18 cellular contexts compared by ENCODE assay signal in genomic region chr15:66241886-66242285, GRCh38. TPM values are rescaled to one million over a fixed set of nuclear protein-coding genes. Genes with fewer than 3 reads are reported as not detected.
DNase-seq lines count a peak whose midpoint lies in the region; ATAC-seq, FAIRE-seq and TF ChIP-seq lines count a peak whose summit lies in the region.
"Had no signal": no experiment of that assay in that cellular context is flagged by ENCODE, and none has a peak within 500 bp of the region (broad histone marks: within the 10 kb centered on the region; RNA-seq: fewer than 3 reads in every experiment).

No MANE protein-coding gene starts in this region.

- H3K9me3 ChIP-seq in A549 (no peaks in the 10 kb centered on the region), HEK293 (ENCODE audit: control insufficient read depth, insufficient read depth, low read depth, low read length) (no peaks in the 10 kb centered on the region), H1 (ENCODE audit: insufficient read depth in 2 of 2, low read depth in 1 of 2, low read length in 1 of 2) (no peaks in the 10 kb centered on the region)
- H3K9me3 ChIP-seq: BLaER1 treated with 17β-estradiol and CSF1 and Interleukin-3, amounts not matched to agents 10 nM and 100 nM had no signal

- peak; percentile 18 for FAIRE-seq in A549 (lab: Jason Lieb, UNC)
- no peak for FAIRE-seq in H1 (lab: Jason Lieb, UNC)
- FAIRE-seq: GM12878 had no signal

- 33% methylated on average over 2 of the region's 2 CpGs for WGBS in A549 (ENCODE audit: missing lambda C conversion rate)
- WGBS in H1 (ENCODE audit: extremely low coverage in 1 of 2, insufficient coverage in 1 of 2, insufficient read length in 1 of 2, insufficient replicate concordance in 2 of 2, low coverage in 1 of 2, low lambda C conversion rate in 2 of 2, missing lambda C conversion rate in 1 of 2), 2 experiments, result 82% methylated on average over 2 of the region's 2 CpGs; no CpG with 5 or more reads in 1 of the 2 experiments
- WGBS in mesendoderm (ENCODE audit: extremely low coverage, insufficient coverage, low lambda C conversion rate), result no CpG with 5 or more reads among the region's 2 CpGs

- no peak overlapping the region for H3K27ac ChIP-seq in A549
- no peak overlapping the region for H3K27ac ChIP-seq in HEK293 (ENCODE audit: extremely low read depth, low read depth, low read length)
- H3K27ac ChIP-seq in H1 (ENCODE audit: low read depth, low read length), result no peak overlapping the region
- H3K27ac ChIP-seq in mesendoderm (ENCODE audit: low read depth, low read length), result no peak overlapping the region
- H3K27ac ChIP-seq: BLaER1 treated with 17β-estradiol and CSF1 and Interleukin-3, amounts not matched to agents 10 nM and 100 nM; HL-60 had no signal

- H3K27me3 ChIP-seq in H1 (replicated peaks in 1 of 4; ENCODE audit: control insufficient read depth in 3 of 4, extremely low read depth in 1 of 4, insufficient read depth in 3 of 4, low read length in 3 of 4) (peaks cover 0 to 2% (median 0%) of the 10 kb centered on the region in 4 experiments; a peak in 2 of 7 replicates), mesendoderm (ENCODE audit: insufficient read depth, low read length, poor library complexity) (no peaks in the 10 kb centered on the region)
- H3K27me3 ChIP-seq: BLaER1 treated with 17β-estradiol and CSF1 and Interleukin-3, amounts not matched to agents 10 nM and 100 nM had no signal

- no peak overlapping the region for H3K9ac ChIP-seq in H1 (replicated peaks in 1 of 4; ENCODE audit: extremely low read depth in 1 of 4, low read depth in 3 of 4, low read length in 3 of 4)
- H3K9ac ChIP-seq in mesendoderm (ENCODE audit: low read length), result no peak overlapping the region
- H3K9ac ChIP-seq: BLaER1 treated with 17β-estradiol and CSF1 and Interleukin-3, amounts not matched to agents 10 nM and 100 nM had no signal

- H3K4me1 ChIP-seq in A549 (no peaks in the 10 kb centered on the region), HEK293 (ENCODE audit: control insufficient read depth, insufficient read depth, low read length) (no peaks in the 10 kb centered on the region), H1 (replicated peaks in 1 of 4; ENCODE audit: control insufficient read depth in 3 of 4, insufficient read depth in 4 of 4, low read length in 3 of 4) (peaks cover 0 to 3% (median under 1%) of the 10 kb centered on the region in 4 experiments; a peak in 3 of 7 replicates), mesendoderm (ENCODE audit: control insufficient read depth, low read depth, low read length) (peaks cover 10% of the 10 kb centered on the region)
- H3K4me1 ChIP-seq: BLaER1 treated with 17β-estradiol and CSF1 and Interleukin-3, amounts not matched to agents 10 nM and 100 nM had no signal

- no peak for ATAC-seq in A549
- no peak for ATAC-seq in HG02981 (IDR thresholded peaks at IDR 0.05; ENCODE audit: unreplicated experiment)
- ATAC-seq: CD8-positive, alpha-beta T cell; HCT116 had no signal

- TF ChIP-seq EP300 in A549 (IDR thresholded peaks at IDR 0.05) (no peak), H1 (IDR thresholded peaks at IDR 0.05; ENCODE audit: borderline replicate concordance in 1 of 2, low read depth in 2 of 2, low read length in 2 of 2) (no peak)

- DNase-seq in A549 (ENCODE audit: low read depth in 1 of 2, low spot score in 1 of 2) (no peak), H1 (ENCODE audit: low read depth in 1 of 2, low spot score in 2 of 2) (no peak), mesendoderm (no peak), UCSD-AML1 (lab: John Stamatoyannopoulos, UW; ENCODE audit: unreplicated experiment) (no peak)
- no peak for DNase-seq in activated CD8-positive, alpha-beta memory T cell treated with anti-CD3 and anti-CD28 coated beads for 24 hours
- DNase-seq: 8988T; Calu3; CD8-positive, alpha-beta T cell; DMS79 treated with DMSO at 0.1 percent for 48 hours; EL; IMR-90; KBM-7 had no signal

- CTCF ChIA-PET in A549 (lab: Yijun Ruan, JAX), result interaction anchor here (1.1 kb wide), 1 partner anchor 46 kb away, joined by 3 read pairs; no protein-coding TSS in a partner anchor
- CTCF ChIA-PET in HEK293 (lab: Yijun Ruan, JAX), result no interaction called here
- CTCF ChIA-PET in H1 (lab: Charles Lee; ENCODE audit: partially characterized antibody), result interaction anchor here (2.8 to 3.0 kb wide), 2 partner anchors 10 to 46 kb away, joined by 11 to 12 read pairs; no protein-coding TSS in a partner anchor

- H3K4me3 ChIP-seq in A549, result no peak overlapping the region
- no peak overlapping the region for H3K4me3 ChIP-seq in HEK293 (ENCODE audit: low read depth, low read length)
- H3K4me3 ChIP-seq in H1 (ENCODE audit: extremely low read depth in 1 of 4, insufficient read depth in 2 of 4, low read depth in 3 of 4, low read length in 4 of 4), result no peak overlapping the region
- H3K4me3 ChIP-seq in mesendoderm (ENCODE audit: low read length), result no peak overlapping the region
- H3K4me3 ChIP-seq: BLaER1 treated with 17β-estradiol and CSF1 and Interleukin-3, amounts not matched to agents 10 nM and 100 nM; GM12878 had no signal

- H3K4ac ChIP-seq in H1 (replicated peaks; ENCODE audit: insufficient read length, low read depth, low read length), result peak overlapping the region; percentile 92
- no peak overlapping the region for H3K4ac ChIP-seq in mesendoderm (ENCODE audit: low read depth, low read length)

- no peaks in the 10 kb centered on the region for H3K23me2 ChIP-seq in H1 (ENCODE audit: low read depth, low read length)

- H3K14ac ChIP-seq in H1 (ENCODE audit: insufficient read length), result no peak overlapping the region

- H3K23ac ChIP-seq in H1 (ENCODE audit: insufficient read length) (no peak overlapping the region), mesendoderm (ENCODE audit: low read length) (no peak overlapping the region)

- no peak overlapping the region for H2AFZ ChIP-seq in H1 (ENCODE audit: low read length)

- no peak overlapping the region for H4K5ac ChIP-seq in H1 (ENCODE audit: insufficient read length, low read depth, low read length)
- H4K5ac ChIP-seq in mesendoderm (ENCODE audit: low read length), result no peak overlapping the region

- H2BK20ac ChIP-seq in H1 (ENCODE audit: low read length), result no peak overlapping the region; the same call in 1 of the 2 replicates

- TF ChIP-seq RAD21 in A549 (conservative IDR thresholded peaks at IDR 0.05 in 1 of 2, IDR thresholded peaks at IDR 0.05 in 1 of 2) (no peak), H1 (IDR thresholded peaks at IDR 0.05 in 1 of 2, conservative IDR thresholded peaks at IDR 0.05 in 1 of 2; ENCODE audit: low read depth in 2 of 2, low read length in 2 of 2) (no peak)

- H4K8ac ChIP-seq in H1 (ENCODE audit: extremely low read depth, insufficient read depth, low read length), result no peak overlapping the region
- H4K8ac ChIP-seq in mesendoderm (ENCODE audit: low read depth, low read length), result no peak overlapping the region

- H3K79me1 ChIP-seq in H1 (ENCODE audit: low read depth, low read length) (no peaks in the 10 kb centered on the region), mesendoderm (ENCODE audit: low read length) (no peaks in the 10 kb centered on the region)

- no peak for TF ChIP-seq CTCF in A549 (IDR thresholded peaks at IDR 0.05)
- no peak for TF ChIP-seq CTCF in HEK293 (tag by site-specific recombination; IDR thresholded peaks at IDR 0.05)
- no peak for TF ChIP-seq CTCF in H1 (IDR thresholded peaks at IDR 0.05; ENCODE audit: control extremely low read depth in 1 of 3, insufficient read depth in 1 of 3, low read depth in 1 of 3, low read length in 3 of 3)

- peak overlapping the region; percentile 47 for H2BK5ac ChIP-seq in H1 (ENCODE audit: low read depth, low read length)
- H2BK5ac ChIP-seq in mesendoderm (ENCODE audit: low read length), result peak overlapping the region; percentile 13

- H2AK5ac ChIP-seq in H1 (ENCODE audit: low read depth, low read length), result peak overlapping the region; percentile 79
- peak overlapping the region; percentile 78 for H2AK5ac ChIP-seq in mesendoderm (ENCODE audit: low read length)

- no peak overlapping the region for H2BK120ac ChIP-seq in H1 (replicated peaks; ENCODE audit: low read depth, low read length)
- H2BK120ac ChIP-seq in mesendoderm (ENCODE audit: low read depth, low read length), result no peak overlapping the region

- peak overlapping the region; percentile 92; the same call in 1 of the 2 replicates for H2BK12ac ChIP-seq in H1 (ENCODE audit: low read depth, low read length)

- peak overlapping the region; percentile 88 for H4K91ac ChIP-seq in H1 (replicated peaks; ENCODE audit: insufficient read length, low read length)

- H3K56ac ChIP-seq in H1 (replicated peaks; ENCODE audit: insufficient read length, low read depth, low read length), result no peak overlapping the region
- H3K56ac ChIP-seq in mesendoderm (ENCODE audit: low read length), result peak overlapping the region; percentile 22

- POLR2A ChIA-PET in A549 (lab: Yijun Ruan, JAX) (no interaction called here), HEK293 (lab: Yijun Ruan, JAX) (no interaction called here), H1 (lab: Charles Lee; ENCODE audit: partially characterized antibody) (no interaction called here)

- no peak for TF ChIP-seq POLR2A in A549 (IDR thresholded peaks at IDR 0.05; ENCODE audit: low read length)
- no peak for TF ChIP-seq POLR2A in H1 (IDR thresholded peaks at IDR 0.05; ENCODE audit: control extremely low read depth in 1 of 2, low read depth in 2 of 2, low read length in 2 of 2)

- H2BK15ac ChIP-seq in H1 (ENCODE audit: low read length), result no peak overlapping the region
- H2BK15ac ChIP-seq in mesendoderm (replicated peaks; ENCODE audit: low read depth), result no peak overlapping the region

- H3K4me2 ChIP-seq in A549 (no peak overlapping the region), H1 (ENCODE audit: insufficient read depth in 1 of 2, low read depth in 2 of 2, low read length in 2 of 2) (no peak overlapping the region), mesendoderm (ENCODE audit: low read length) (no peak overlapping the region)
- H3K4me2 ChIP-seq: BLaER1 treated with 17β-estradiol and CSF1 and Interleukin-3, amounts not matched to agents 10 nM and 100 nM had no signal

- H4K20me1 ChIP-seq in H1 (replicated peaks in 1 of 2; ENCODE audit: control insufficient read depth in 1 of 2, insufficient read depth in 2 of 2, low read length in 2 of 2), result no peaks in the 10 kb centered on the region
- H4K20me1 ChIP-seq: BLaER1 treated with 17β-estradiol and CSF1 and Interleukin-3, amounts not matched to agents 10 nM and 100 nM had no signal

- no peaks in the 10 kb centered on the region for H3K36me3 ChIP-seq in HEK293 (ENCODE audit: control insufficient read depth in 2 of 2, insufficient read depth in 1 of 2, low read length in 2 of 2)
- no peaks in the 10 kb centered on the region; a peak in 1 of 8 replicates for H3K36me3 ChIP-seq in H1 (ENCODE audit: control insufficient read depth in 2 of 4, insufficient read depth in 4 of 4, low read length in 3 of 4)
- no peaks in the 10 kb centered on the region for H3K36me3 ChIP-seq in mesendoderm (ENCODE audit: control insufficient read depth, insufficient read depth, low read length)
- H3K36me3 ChIP-seq: BLaER1 treated with 17β-estradiol and CSF1 and Interleukin-3, amounts not matched to agents 10 nM and 100 nM had no signal

- no peaks in the 10 kb centered on the region for H3K79me2 ChIP-seq in H1 (ENCODE audit: control insufficient read depth in 1 of 2, insufficient read depth in 2 of 2, low read length in 2 of 2)
- H3K79me2 ChIP-seq in mesendoderm (ENCODE audit: control insufficient read depth, insufficient read depth, low read length), result no peaks in the 10 kb centered on the region

- H3K18ac ChIP-seq in H1 (ENCODE audit: extremely low read depth, low read length), result no peak overlapping the region
- no peak overlapping the region for H3K18ac ChIP-seq in mesendoderm (ENCODE audit: low read length)

RNA-seq across cellular contexts. Expression of gene MEGF11, which starts 11.7 kb away (rescaled TPM):
- polyA plus RNA-seq in A549 (2011; rRNA removed) (0.25 and 0.33 TPM in 2 replicates), A549 (2017; fragmentation: RNase III; extraction: RNeasy Plus Mini Kit Qiagen cat#74134 plus additional on column Dnase treatment) (0.31 to 0.49 TPM (median 0.37 TPM) in 3 replicates), H1 (2011; rRNA removed) (4.8 and 5.9 TPM in 2 replicates)
- 0.24 and 0.51 TPM in 2 replicates for polyA plus RNA-seq in A549 (2012; cell fraction: cytosol; rRNA removed)
- polyA plus RNA-seq in A549 (2012; cell fraction: nucleus; rRNA removed), result 0.72 and 0.78 TPM in 2 replicates
- 0.44 and 0.74 TPM in 2 replicates for polyA minus RNA-seq in A549 (2011; rRNA and poly(A)+ RNA removed)
- total RNA-seq in H1 (2021; fragmentation: NEBNext Ultra II Directional; extraction: Animal tissue kit (Norgen Biotek cat#: 25700)), result 3.5 and 4.4 TPM in 2 replicates
- 4.7 TPM for polyA plus RNA-seq in H1 (2011; cell fraction: cytosol; rRNA removed)
- polyA plus RNA-seq in H1 (2011; cell fraction: nucleus; rRNA removed), result 15.8 TPM
- 3.2 to 5.2 TPM (median 4.3 TPM) in 4 replicates for polyA plus RNA-seq in H1 (2012, experiment 1 of 2)
- polyA plus RNA-seq in H1 (2012, experiment 2 of 2), result 5.6 TPM
- 1.7 TPM for polyA plus RNA-seq in H1 (2013, experiment 1 of 2)
- polyA plus RNA-seq in H1 (2013, experiment 2 of 2), result 1.7 TPM
- 7.0 and 10.2 TPM in 2 replicates for polyA minus RNA-seq in H1 (2011; rRNA and poly(A)+ RNA removed)
- polyA minus RNA-seq in H1 (2011; cell fraction: cytosol; rRNA and poly(A)+ RNA removed), result 6.5 TPM
- polyA minus RNA-seq in H1 (2011; cell fraction: nucleus; rRNA and poly(A)+ RNA removed), result 12.2 TPM
- polyA plus RNA-seq in mesendoderm (2013, experiment 1 of 2), result 0.94 TPM
- 1.5 TPM for polyA plus RNA-seq in mesendoderm (2013, experiment 2 of 2)
- total RNA-seq: CD8-positive, alpha-beta T cell; IMR-90 had no signal
- polyA plus RNA-seq: IMR-90 had no signal

RNA-seq across cellular contexts. Expression of gene DIS3L, which starts 51.5 kb away (rescaled TPM):
- polyA plus RNA-seq in A549 (2011; rRNA removed) (64.3 and 74.9 TPM in 2 replicates), A549 (2017; fragmentation: RNase III; extraction: RNeasy Plus Mini Kit Qiagen cat#74134 plus additional on column Dnase treatment) (43.6 to 47.9 TPM (median 44.6 TPM) in 3 replicates), H1 (2011; rRNA removed) (5.5 and 8.7 TPM in 2 replicates)
- polyA plus RNA-seq in A549 (2012; cell fraction: cytosol; rRNA removed), result 20.0 and 22.0 TPM in 2 replicates
- 13.1 and 24.2 TPM in 2 replicates for polyA plus RNA-seq in A549 (2012; cell fraction: nucleus; rRNA removed)
- 57.4 and 61.2 TPM in 2 replicates for polyA minus RNA-seq in A549 (2011; rRNA and poly(A)+ RNA removed)
- total RNA-seq in H1 (2021; fragmentation: NEBNext Ultra II Directional; extraction: Animal tissue kit (Norgen Biotek cat#: 25700)), result 25.0 and 31.2 TPM in 2 replicates
- polyA plus RNA-seq in H1 (2011; cell fraction: cytosol; rRNA removed), result 9.7 TPM
- 7.1 TPM for polyA plus RNA-seq in H1 (2011; cell fraction: nucleus; rRNA removed)
- polyA plus RNA-seq in H1 (2012, experiment 1 of 2), result 16.9 to 26.9 TPM (median 19.2 TPM) in 4 replicates
- polyA plus RNA-seq in H1 (2012, experiment 2 of 2), result 2.1 TPM
- 11.0 TPM for polyA plus RNA-seq in H1 (2013, experiment 1 of 2)
- polyA plus RNA-seq in H1 (2013, experiment 2 of 2), result 10.8 TPM
- polyA minus RNA-seq in H1 (2011; rRNA and poly(A)+ RNA removed), result 24.3 and 26.7 TPM in 2 replicates
- 14.0 TPM for polyA minus RNA-seq in H1 (2011; cell fraction: cytosol; rRNA and poly(A)+ RNA removed)
- 15.7 TPM for polyA minus RNA-seq in H1 (2011; cell fraction: nucleus; rRNA and poly(A)+ RNA removed)
- 15.9 TPM for polyA plus RNA-seq in mesendoderm (2013, experiment 1 of 2)
- polyA plus RNA-seq in mesendoderm (2013, experiment 2 of 2), result 15.1 TPM
